11 cellular contexts compared by ENCODE assay signal in genomic region chr17:76268991-76269981, GRCh38. TPM values are rescaled to one million over a fixed set of nuclear protein-coding genes. Genes with fewer than 3 reads are reported as not detected.
DNase-seq lines count a peak whose midpoint lies in the region; ATAC-seq and TF ChIP-seq lines count a peak whose summit lies in the region.
"Had no signal": no experiment of that assay in that cellular context is flagged by ENCODE, and none has a peak within 500 bp of the region (broad histone marks: within the 10 kb centered on the region; RNA-seq: fewer than 3 reads in every experiment).

No MANE protein-coding gene starts in this region.

- H3K27ac Mint-ChIP-seq in activated CD4-positive, alpha-beta memory T cell treated with anti-CD3 and anti-CD28 coated beads for 36 hours = peak overlapping the region; percentile 97

- peaks cover 80% of the 10 kb centered on the region for H3K4me1 ChIP-seq in suprapubic skin

- ATAC-seq in esophagus mucosa = no peak

- 74% methylated on average over 11 of the region's 12 CpGs for WGBS in suprapubic skin

- H3K4me3 ChIP-seq in suprapubic skin = no peak overlapping the region

- no peaks in the 10 kb centered on the region for H3K27me3 Mint-ChIP-seq in activated CD4-positive, alpha-beta memory T cell treated with anti-CD3 and anti-CD28 coated beads for 36 hours

- CTCF ChIA-PET in activated CD4-positive, alpha-beta memory T cell treated with anti-CD3 and anti-CD28 coated beads for 36 hours (lab: Charles Lee) = interaction anchor here (1.1 to 4.2 kb wide), 7 partner anchors 10 to 198 kb away, joined by 3 to 31 read pairs (median 10); no protein-coding TSS in a partner anchor

- H3K4me1 Mint-ChIP-seq in activated CD4-positive, alpha-beta memory T cell treated with anti-CD3 and anti-CD28 coated beads for 36 hours (ENCODE audit: low read depth) = peaks cover 46% of the 10 kb centered on the region

- H3K36me3 Mint-ChIP-seq in activated CD4-positive, alpha-beta memory T cell treated with anti-CD3 and anti-CD28 coated beads for 36 hours = peaks cover 58% of the 10 kb centered on the region

- no peaks in the 10 kb centered on the region for H3K9me3 Mint-ChIP-seq in activated CD4-positive, alpha-beta memory T cell treated with anti-CD3 and anti-CD28 coated beads for 36 hours

- no peaks in the 10 kb centered on the region for H3K9me3 ChIP-seq in suprapubic skin
- H3K9me3 ChIP-seq: pancreas had no signal

- TF ChIP-seq POLR2A in suprapubic skin (IDR thresholded peaks at IDR 0.05) = no peak

- H3K27me3 ChIP-seq in suprapubic skin = no peaks in the 10 kb centered on the region
- H3K27me3 ChIP-seq: pancreas had no signal

- TF ChIP-seq CTCF in suprapubic skin (IDR thresholded peaks at IDR 0.05) = no peak

- peak overlapping the region; percentile 92 for H3K4me3 Mint-ChIP-seq in activated CD4-positive, alpha-beta memory T cell treated with anti-CD3 and anti-CD28 coated beads for 36 hours

- peak; percentile 66 for DNase-seq in activated effector memory CD4-positive, alpha-beta T cell treated with anti-CD3 and anti-CD28 coated beads, Interleukin-2, amount 50 U/mL, for 16 hours
- DNase-seq in activated effector memory CD4-positive, alpha-beta T cell treated with Interleukin-2 at 50 U/mL for 16 hours = no peak
- peak; percentile 33 for DNase-seq in activated CD4-positive, alpha-beta memory T cell treated with anti-CD3 and anti-CD28 coated beads for 36 hours
- DNase-seq in islet precursor cell (peak; percentile 57), suprapubic skin (ENCODE audit: low spot score in 2 of 2) (no peak), NCI-H128 (lab: John Stamatoyannopoulos, UW; ENCODE audit: unreplicated experiment) (no peak)
- no peak for DNase-seq in stimulated activated CD4-positive, alpha-beta T cell treated with anti-CD3 and anti-CD28 coated beads, Interleukin-1b, Interleukin-23, amount 100 ng/mL, for 48 hours
- DNase-seq: NCI-H1436 treated with DMSO at 0.1 percent for 48 hours had no signal

- intact Hi-C loops in activated CD4-positive, alpha-beta memory T cell treated with anti-CD3 and anti-CD28 coated beads for 36 hours (cut with micrococcal nuclease) = loop anchor here (1.0 to 5.0 kb wide), 2 partner anchors 23 to 468 kb away; partner anchors contain the start of genes MFSD11 and SRSF2

- peaks cover 15% of the 10 kb centered on the region for H3K36me3 ChIP-seq in suprapubic skin

- TF ChIP-seq EP300 in suprapubic skin (IDR thresholded peaks at IDR 0.05) = no peak

- POLR2A ChIA-PET in activated CD4-positive, alpha-beta memory T cell treated with anti-CD3 and anti-CD28 coated beads for 36 hours (lab: Charles Lee) = interaction anchor here (0.6 to 12.3 kb wide), 14 partner anchors 8 to 483 kb away, joined by 3 to 298 read pairs (median 4); partner anchors contain the start of gene RNF157

- H3K27ac ChIP-seq in suprapubic skin = peak overlapping the region; percentile 56
- H3K27ac ChIP-seq: C4-2B had no signal

RNA-seq across cellular contexts. Expression of gene UBALD2, which starts 4.1 kb away (rescaled TPM):
- 100 to 1,000 TPM; 317 TPM for total RNA-seq in activated CD4-positive, alpha-beta memory T cell treated with anti-CD3 and anti-CD28 coated beads for 36 hours
- total RNA-seq in suprapubic skin = 10 to 100 TPM; 24.8 to 42.7 (median 35.6) TPM
- 86.9 TPM for total RNA-seq in esophagus mucosa

RNA-seq across cellular contexts. Expression of gene RNF157, which starts 29.0 kb away (rescaled TPM):
- total RNA-seq in activated CD4-positive, alpha-beta memory T cell treated with anti-CD3 and anti-CD28 coated beads for 36 hours = 10 to 100 TPM; 25.4 to 28.0 TPM
- total RNA-seq in suprapubic skin (1 to 10 TPM in 3 of 4 donors, under 1 TPM in 1; 0.85 to 3.4 (median 1.3) TPM), esophagus mucosa (0.32 TPM)

RNA-seq across cellular contexts. Expression of gene QRICH2, which starts 38.8 kb away (rescaled TPM):
- total RNA-seq in activated CD4-positive, alpha-beta memory T cell treated with anti-CD3 and anti-CD28 coated beads for 36 hours = 1 to 10 TPM; 1.0 to 1.1 TPM
- total RNA-seq in suprapubic skin (1 to 10 TPM; 2.3 to 3.1 (median 2.7) TPM), esophagus mucosa (1.6 TPM)

Comparison
In these comparisons a context has a peak if more than half of its experiments do, and no peak if none do; other contexts are left out.
1. DNase-seq: peak in activated effector memory CD4-positive, alpha-beta T cell treated with anti-CD3 and anti-CD28 coated beads, Interleukin-2, amount 50 U/mL, for 16 hours (single experiment), activated CD4-positive, alpha-beta memory T cell treated with anti-CD3 and anti-CD28 coated beads for 36 hours (single experiment) and islet precursor cell (single experiment); none in activated effector memory CD4-positive, alpha-beta T cell treated with Interleukin-2 at 50 U/mL for 16 hours (single experiment), suprapubic skin (0 of 2), stimulated activated CD4-positive, alpha-beta T cell treated with anti-CD3 and anti-CD28 coated beads, Interleukin-1b, Interleukin-23, amount 100 ng/mL, for 48 hours (single experiment) and NCI-H128 (single experiment).
2. RNA of gene RNF157, which starts 29.0 kb away (total RNA-seq): 25.4 to 28.0 TPM in activated CD4-positive, alpha-beta memory T cell treated with anti-CD3 and anti-CD28 coated beads for 36 hours; 0.85 to 3.4 TPM in suprapubic skin and 0.32 TPM in esophagus mucosa (single experiment); every median in the first group is over 4 times any median in the second.